ENCODE assay signal across 20 cellular contexts in the genomic region with DNA sequence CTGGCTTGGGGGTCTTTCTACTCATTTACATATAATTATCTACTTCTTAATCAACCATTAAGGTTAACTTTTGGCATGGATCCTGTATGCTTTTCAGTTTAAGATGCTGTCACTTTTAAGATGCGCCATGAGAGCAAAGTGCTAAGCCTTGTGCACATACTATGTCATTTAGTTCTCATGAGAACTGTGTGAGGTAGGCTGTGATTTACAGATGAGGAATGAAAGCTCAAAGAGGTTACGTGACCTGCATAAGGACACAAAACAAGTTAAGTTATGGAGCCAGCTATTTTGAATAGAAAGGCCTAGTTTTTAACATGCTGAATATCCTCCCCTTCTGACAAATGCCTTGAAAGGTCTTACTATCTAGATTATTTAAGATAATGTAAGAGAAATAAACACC. TPM values are rescaled to one million over a fixed set of nuclear protein-coding genes. Genes with fewer than 3 reads are reported as not detected.
DNase-seq lines count a peak whose midpoint lies in the region; ATAC-seq and TF ChIP-seq lines count a peak whose summit lies in the region.
"Had no signal": no experiment of that assay in that cellular context is flagged by ENCODE, and none has a peak within 500 bp of the region (broad histone marks: within the 10 kb centered on the region; RNA-seq: fewer than 3 reads in every experiment).

No MANE protein-coding gene starts in this region.

- TF ChIP-seq RAD21 in IMR-90 (IDR thresholded peaks at IDR 0.05; ENCODE audit: low read length) = no peak

- H3K18ac ChIP-seq in IMR-90 (ENCODE audit: low read depth, low read length) = no peak overlapping the region

- no CpG with 5 or more reads among the region's 2 CpGs for WGBS in IMR-90 (ENCODE audit: extremely low coverage in 2 of 2, insufficient read length in 1 of 2), 2 experiments

- H3K56ac ChIP-seq in IMR-90 (ENCODE audit: extremely low read depth, insufficient read depth, low read length) = no peak overlapping the region

- no peak overlapping the region for H4K91ac ChIP-seq in IMR-90 (ENCODE audit: insufficient read depth, low read depth, low read length)

- H2AK9ac ChIP-seq in IMR-90 (replicated peaks; ENCODE audit: low read depth, low read length, poor library complexity) = no peak overlapping the region

- CTCF ChIA-PET in IMR-90 (lab: Yijun Ruan, JAX) = no interaction called here

- intact Hi-C loops in IMR-90 (cut with micrococcal nuclease) = loop anchor here (10.0 kb wide), 1 partner anchor 243 kb away; a partner anchor contains a TSS

- H3K9ac ChIP-seq in IMR-90 (ENCODE audit: low read depth, low read length) = no peak overlapping the region
- H3K9ac ChIP-seq: GM23248 had no signal

- no peak overlapping the region for H2BK20ac ChIP-seq in IMR-90 (ENCODE audit: low read depth, low read length)

- peaks cover 0 to 28% of the 10 kb centered on the region in 2 experiments; a peak in 2 of 4 replicates for H3K79me1 ChIP-seq in IMR-90 (ENCODE audit: low read depth in 1 of 2, low read length in 2 of 2)

- H2BK5ac ChIP-seq in IMR-90 (ENCODE audit: low read depth, low read length, poor library complexity, severe bottlenecking) = no peak overlapping the region

- peaks cover 3% of the 10 kb centered on the region for H3K4me1 ChIP-seq in IMR-90 (ENCODE audit: control insufficient read depth, insufficient read depth, low read length)
- H3K4me1 ChIP-seq: SJCRH30 had no signal

- 0 out of 2 replicates have a peak, but pooled peaks cover 6% of the 10 kb centered on the region for H4K20me1 ChIP-seq in IMR-90 (ENCODE audit: insufficient read depth, low read length)

- H3K36me3 ChIP-seq in IMR-90 (ENCODE audit: control insufficient read depth, insufficient read depth, low read length) = no peaks in the 10 kb centered on the region
- H3K36me3 ChIP-seq: SJCRH30 had no signal

- H2BK15ac ChIP-seq in IMR-90 (ENCODE audit: low read depth, low read length) = no peak overlapping the region

- no peaks in the 10 kb centered on the region; the same call in 1 of the 2 replicates for H3K9me1 ChIP-seq in IMR-90 (ENCODE audit: insufficient read depth, low read length)

- in situ Hi-C loops in IMR-90 (cut with MboI; ENCODE audit: low sequenced_read_pairs) = loop anchor here (10.0 kb wide), 1 partner anchor 717 kb away; no protein-coding TSS in a partner anchor

- H3K27me3 ChIP-seq in IMR-90 (ENCODE audit: control insufficient read depth, insufficient read depth, low read length) = no peaks in the 10 kb centered on the region
- H3K27me3 ChIP-seq: SJCRH30 had no signal

- no peak overlapping the region for H2AK5ac ChIP-seq in IMR-90 (ENCODE audit: low read depth, low read length)

- DNase-seq in IMR-90 = peak; percentile 15
- DNase-seq in erythroblast (lab: John Stamatoyannopoulos, UW) = no peak
- DNase-seq in renal cortical epithelial cell (ENCODE audit: low read depth) = peak; percentile 95
- DNase-seq in NCI-H2107 treated with DMSO at 0.1 percent for 48 hours (lab: John Stamatoyannopoulos, UW; ENCODE audit: unreplicated experiment) = no peak
- DNase-seq: C1 segment of cervical spinal cord, DMS79 treated with DMSO at 0.1 percent for 48 hours, GF-D8, GM23248, HCEC 1CT, KBM-7, NCI-H1417 treated with DMSO at 0.1 percent for 48 hours, NCI-H1930, NCI-H2171, NCI-H526, PC-3, SJCRH30 had no signal

- H3K4me3 ChIP-seq in IMR-90 (ENCODE audit: insufficient read depth, low read depth, low read length) = no peak overlapping the region
- H3K4me3 ChIP-seq: GM23248, SJCRH30 had no signal

- TF ChIP-seq POLR2A in IMR-90 (IDR thresholded peaks at IDR 0.05; ENCODE audit: low read depth, low read length) (no peak), erythroblast (IDR thresholded peaks at IDR 0.05; ENCODE audit: low read length) (peak; percentile 4)

- no peak overlapping the region for H3K14ac ChIP-seq in IMR-90 (replicated peaks; ENCODE audit: low read depth, low read length)

- POLR2A ChIA-PET in IMR-90 (lab: Charles Lee; ENCODE audit: unreplicated experiment) = no interaction called here

- H3K9me3 ChIP-seq in IMR-90 (ENCODE audit: control insufficient read depth, insufficient read depth, low read length) = no peaks in the 10 kb centered on the region
- H3K9me3 ChIP-seq: SJCRH30 had no signal

- no TSS peak for BruUV-seq in IMR-90 (replicated peaks; lab: Mats Ljungman, UMichigan)

- ATAC-seq in IMR-90 (ENCODE audit: low read depth) (no peak), HG02759 (IDR thresholded peaks at IDR 0.05; ENCODE audit: unreplicated experiment) (no peak), HG03175 (IDR thresholded peaks at IDR 0.05; ENCODE audit: unreplicated experiment) (no peak), GM18868 (IDR thresholded peaks at IDR 0.05; ENCODE audit: unreplicated experiment) (no peak)
- ATAC-seq: PC-3 had no signal

- H3K23ac ChIP-seq in IMR-90 (ENCODE audit: low read depth, low read length) = no peak overlapping the region

- no peak overlapping the region for H3K27ac ChIP-seq in IMR-90 (ENCODE audit: insufficient read depth, low read length)
- H3K27ac ChIP-seq in VCaP = peak overlapping the region; percentile 89
- H3K27ac ChIP-seq: GM23248, SJCRH30 had no signal

- H4K5ac ChIP-seq in IMR-90 (ENCODE audit: low read depth, low read length) = no peak overlapping the region

- no peak overlapping the region for H2AFZ ChIP-seq in IMR-90 (replicated peaks; ENCODE audit: low read length, poor library complexity)
- H2AFZ ChIP-seq: GM23248 had no signal

- H2BK120ac ChIP-seq in IMR-90 (ENCODE audit: low read depth, low read length) = no peak overlapping the region

- TF ChIP-seq CTCF in IMR-90 (conservative IDR thresholded peaks at IDR 0.05; ENCODE audit: low read depth, low read length) (no peak), VCaP (conservative IDR thresholded peaks at IDR 0.05) (no peak)

- dilution Hi-C loops in IMR-90 (cut with HindIII; ENCODE audit: low sequenced_read_pairs, unreplicated experiment) = no loop called here

- H3K4me2 ChIP-seq in IMR-90 (ENCODE audit: low read depth, low read length) = no peak overlapping the region

- no peak overlapping the region for H3K4ac ChIP-seq in IMR-90 (ENCODE audit: low read depth, low read length)

- H4K8ac ChIP-seq in IMR-90 (ENCODE audit: low read depth in 2 of 2, low read length in 2 of 2) = no peak overlapping the region

TF ChIP-seq in IMR-90, 13 proteins besides CTCF, POLR2A, EP300 and RAD21:
- TF ChIP-seq MXI1 (IDR thresholded peaks at IDR 0.05; ENCODE audit: borderline replicate concordance, low read depth, low read length) = no peak
- TF ChIP-seq MAZ (IDR thresholded peaks at IDR 0.05; ENCODE audit: borderline replicate concordance, low read depth, low read length) = no peak
- no peak for TF ChIP-seq CHD1 (IDR thresholded peaks at IDR 0.05; ENCODE audit: low read depth, low read length)
- TF ChIP-seq, protein P1, sequence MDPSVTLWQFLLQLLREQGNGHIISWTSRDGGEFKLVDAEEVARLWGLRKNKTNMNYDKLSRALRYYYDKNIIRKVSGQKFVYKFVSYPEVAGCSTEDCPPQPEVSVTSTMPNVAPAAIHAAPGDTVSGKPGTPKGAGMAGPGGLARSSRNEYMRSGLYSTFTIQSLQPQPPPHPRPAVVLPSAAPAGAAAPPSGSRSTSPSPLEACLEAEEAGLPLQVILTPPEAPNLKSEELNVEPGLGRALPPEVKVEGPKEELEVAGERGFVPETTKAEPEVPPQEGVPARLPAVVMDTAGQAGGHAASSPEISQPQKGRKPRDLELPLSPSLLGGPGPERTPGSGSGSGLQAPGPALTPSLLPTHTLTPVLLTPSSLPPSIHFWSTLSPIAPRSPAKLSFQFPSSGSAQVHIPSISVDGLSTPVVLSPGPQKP (IDR thresholded peaks at IDR 0.05; ENCODE audit: borderline replicate concordance, low read depth, low read length) = no peak
- TF ChIP-seq, protein P2, sequence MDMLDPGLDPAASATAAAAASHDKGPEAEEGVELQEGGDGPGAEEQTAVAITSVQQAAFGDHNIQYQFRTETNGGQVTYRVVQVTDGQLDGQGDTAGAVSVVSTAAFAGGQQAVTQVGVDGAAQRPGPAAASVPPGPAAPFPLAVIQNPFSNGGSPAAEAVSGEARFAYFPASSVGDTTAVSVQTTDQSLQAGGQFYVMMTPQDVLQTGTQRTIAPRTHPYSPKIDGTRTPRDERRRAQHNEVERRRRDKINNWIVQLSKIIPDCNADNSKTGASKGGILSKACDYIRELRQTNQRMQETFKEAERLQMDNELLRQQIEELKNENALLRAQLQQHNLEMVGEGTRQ (IDR thresholded peaks at IDR 0.05; ENCODE audit: low read depth, low read length) = no peak
- no peak for TF ChIP-seq NFE2L2 (IDR thresholded peaks at IDR 0.05; ENCODE audit: low read depth, low read length)
- TF ChIP-seq RCOR1 (IDR thresholded peaks at IDR 0.05; ENCODE audit: insufficient replicate concordance, low read length) = no peak
- no peak for TF ChIP-seq SMC3 (IDR thresholded peaks at IDR 0.05; ENCODE audit: low read depth, low read length)
- no peak for TF ChIP-seq MAFK (IDR thresholded peaks at IDR 0.05; ENCODE audit: low read depth, low read length)
- no peak for TF ChIP-seq CEBPB (IDR thresholded peaks at IDR 0.05; ENCODE audit: low read depth, low read length)
- no peak for TF ChIP-seq BHLHE40 (IDR thresholded peaks at IDR 0.05; ENCODE audit: low read depth, low read length)

RNA-seq across cellular contexts. Expression of a gene that starts 4.2 kb away (rescaled TPM):
- total RNA-seq in IMR-90 (2012; rRNA removed) (10.0 and 12.8 TPM in 2 replicates), renal cortical epithelial cell (51.9 and 80.2 TPM in 2 replicates)
- polyA plus RNA-seq in IMR-90 (2012; rRNA removed) = 10.8 and 10.9 TPM in 2 replicates
- 3.9 and 8.0 TPM in 2 replicates for polyA plus RNA-seq in IMR-90 (2012; cell fraction: cytosol; rRNA removed)
- 12.3 and 32.0 TPM in 2 replicates for polyA plus RNA-seq in IMR-90 (2012; cell fraction: nucleus; rRNA removed; ENCODE audit: low replicate concordance)

Comparison
In these comparisons a context has a peak if more than half of its experiments do, and no peak if none do; other contexts are left out.
1. DNase-seq: peak in IMR-90 (single experiment) and renal cortical epithelial cell (single experiment); none in erythroblast (0 of 2) and NCI-H2107 treated with DMSO at 0.1 percent for 48 hours (single experiment).